In genomic region chr9:73979894-73980264, GRCh38 we compare ENCODE assay signal across 1 cellular context.
TF ChIP-seq lines count a peak whose summit lies in the region.

No MANE protein-coding gene starts in this region.

TF ChIP-seq in GM23338, 12 proteins besides CTCF, POLR2A, EP300 and RAD21 (continued from another document):
- no peak for TF ChIP-seq ZNF462 (CRISPR knock-in tag; IDR thresholded peaks at IDR 0.05)
- no peak for TF ChIP-seq NANOG (IDR thresholded peaks at IDR 0.05; ENCODE audit: borderline replicate concordance)
- TF ChIP-seq JUNB (IDR thresholded peaks at IDR 0.05; ENCODE audit: unreplicated experiment) = no peak
- TF ChIP-seq ETS1 (IDR thresholded peaks at IDR 0.05) = no peak
- TF ChIP-seq EZH2 (IDR thresholded peaks at IDR 0.05; ENCODE audit: low read depth, unreplicated experiment) = no peak
